ENCODE assay signal across 9 cellular contexts in the genomic region with DNA sequence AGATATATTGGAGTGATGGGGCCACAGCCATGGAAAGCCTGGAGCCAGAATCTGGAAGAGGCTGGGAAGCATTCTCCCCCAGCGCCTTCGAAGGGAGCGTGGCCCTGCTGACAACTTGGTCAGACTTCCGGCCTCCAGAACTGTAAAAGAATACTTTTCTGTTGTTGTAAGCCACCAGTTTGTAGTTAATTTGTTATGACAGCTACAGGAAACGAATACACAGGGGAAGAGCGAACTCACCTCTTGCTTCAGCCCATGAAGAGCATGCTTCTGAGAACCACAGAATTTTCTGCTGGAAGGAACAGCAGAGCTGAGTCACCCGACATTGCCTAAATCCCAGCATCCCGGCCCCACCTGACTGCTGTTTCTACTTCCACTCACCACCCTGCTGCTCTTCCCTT.
DNase-seq lines count a peak whose midpoint lies in the region; ATAC-seq lines count a peak whose summit lies in the region.
"Had no signal": no experiment of that assay in that cellular context is flagged by ENCODE, and none has a peak within 500 bp of the region (broad histone marks: within the 10 kb centered on the region; RNA-seq: fewer than 3 reads in every experiment).

No MANE protein-coding gene starts in this region.

- peak; percentile 99 for DNase-seq in EH (ENCODE audit: low read depth)
- DNase-seq in M059J (ENCODE audit: low read depth) = peak; percentile 94
- DNase-seq in dedifferentiated amniotic fluid mesenchymal stem cell (ENCODE audit: extremely low spot score) = peak; percentile 96
- peak; percentile 98 for DNase-seq in non-pigmented ciliary epithelial cell (ENCODE audit: low read depth)
- DNase-seq in NCI-H524 (lab: John Stamatoyannopoulos, UW) = no peak
- DNase-seq in NCI-H82 treated with DMSO at 0.1 percent for 48 hours (lab: John Stamatoyannopoulos, UW; ENCODE audit: unreplicated experiment) = no peak
- DNase-seq in stimulated activated CD4-positive, alpha-beta T cell treated with anti-CD3 and anti-CD28 coated beads, Interleukin-2, amount 100 ng/mL, for 24 hours = no peak
- DNase-seq: stimulated activated CD4-positive, alpha-beta T cell treated with anti-CD3 and anti-CD28 coated beads, Interleukin-4, amount 100 ng/mL, for 24 hours had no signal

- ATAC-seq in HG03095 (IDR thresholded peaks at IDR 0.05; ENCODE audit: unreplicated experiment) = no peak

Comparison
In these comparisons a context has a peak if more than half of its experiments do, and no peak if none do; other contexts are left out.
1. DNase-seq: peak in EH (single experiment), M059J (single experiment), dedifferentiated amniotic fluid mesenchymal stem cell (single experiment) and non-pigmented ciliary epithelial cell (single experiment); none in NCI-H524 (0 of 2), NCI-H82 treated with DMSO at 0.1 percent for 48 hours (single experiment) and stimulated activated CD4-positive, alpha-beta T cell treated with anti-CD3 and anti-CD28 coated beads, Interleukin-2, amount 100 ng/mL, for 24 hours (0 of 2).